Comparison of ENCODE assay signal across 1 cellular context in genomic region chr13:112587767-112588489, GRCh38.
TF ChIP-seq lines count a peak whose summit lies in the region.

Gene TUBGCP3 (minus strand): TSS chr13:112588153. CDS start chr13:112587980, 173 bp downstream.

TF ChIP-seq in GM12878, 131 proteins besides CTCF, POLR2A, EP300 and RAD21 (continued from another document and continues in another):
- no peak for TF ChIP-seq JUND (IDR thresholded peaks at IDR 0.05; ENCODE audit: low read depth, low read length)
- TF ChIP-seq TARDBP (IDR thresholded peaks at IDR 0.05; ENCODE audit: borderline replicate concordance): peak; percentile 79; the same call in 1 of the 2 replicates
- TF ChIP-seq CREB1 (IDR thresholded peaks at IDR 0.05; ENCODE audit: low read depth): 0 out of 2 replicates have a peak, but pooled peaks have one; percentile 5
- 0 out of 2 replicates have a peak, but pooled peaks have one; percentile 42 for TF ChIP-seq ZNF217 (IDR thresholded peaks at IDR 0.05)
- TF ChIP-seq PAX8 (IDR thresholded peaks at IDR 0.05): no peak
- TF ChIP-seq IRF4 (IDR thresholded peaks at IDR 0.05; ENCODE audit: low read depth, low read length): no peak; the same call in 1 of the 2 replicates
- no peak for TF ChIP-seq BMI1 (IDR thresholded peaks at IDR 0.05; ENCODE audit: borderline replicate concordance)
- peak in 1 of 2 experiments; percentile 79; a peak in 2 of 4 replicates for TF ChIP-seq SRF (IDR thresholded peaks at IDR 0.05; ENCODE audit: low read depth in 2 of 2, low read length in 2 of 2)
- TF ChIP-seq ZBED1 (IDR thresholded peaks at IDR 0.05; ENCODE audit: borderline replicate concordance): no peak
- TF ChIP-seq SUZ12 (IDR thresholded peaks at IDR 0.05; ENCODE audit: unreplicated experiment): no peak
- peak; percentile 76 for TF ChIP-seq RELB (IDR thresholded peaks at IDR 0.05; ENCODE audit: low read depth)
- TF ChIP-seq SIX5 (IDR thresholded peaks at IDR 0.05; ENCODE audit: low read depth, low read length, severe bottlenecking): peak; percentile 57
- no peak; the same call in 1 of the 2 replicates for TF ChIP-seq SIN3A (IDR thresholded peaks at IDR 0.05; ENCODE audit: low read depth, low read length)
- no peak for TF ChIP-seq ZNF274 (IDR thresholded peaks at IDR 0.05; ENCODE audit: insufficient read depth, insufficient read length)
- no peak for TF ChIP-seq PKNOX1 (IDR thresholded peaks at IDR 0.05)
- TF ChIP-seq NBN (IDR thresholded peaks at IDR 0.05): peak; percentile 23; the same call in 1 of the 2 replicates
- TF ChIP-seq ZNF207 (IDR thresholded peaks at IDR 0.05; ENCODE audit: borderline replicate concordance): no peak; the same call in 1 of the 2 replicates
- peak; percentile 85 for TF ChIP-seq LARP7 (IDR thresholded peaks at IDR 0.05)
- TF ChIP-seq ZNF384 (IDR thresholded peaks at IDR 0.05; ENCODE audit: borderline replicate concordance, low read depth, low read length): no peak
- TF ChIP-seq MEF2B (IDR thresholded peaks at IDR 0.05; ENCODE audit: partially characterized antibody, poor library complexity, severe bottlenecking): peak; percentile 53
- TF ChIP-seq E4F1 (IDR thresholded peaks at IDR 0.05; ENCODE audit: borderline replicate concordance, partially characterized antibody): no peak
- no peak for TF ChIP-seq RAD51 (IDR thresholded peaks at IDR 0.05)
- peak; percentile 79 for TF ChIP-seq MAX (IDR thresholded peaks at IDR 0.05; ENCODE audit: low read depth, low read length)
- no peak for TF ChIP-seq E2F8 (IDR thresholded peaks at IDR 0.05; ENCODE audit: low read depth, partially characterized antibody)
- peak; percentile 67; the same call in 1 of the 2 replicates for TF ChIP-seq SMAD5 (IDR thresholded peaks at IDR 0.05; ENCODE audit: low read depth)
- TF ChIP-seq HDAC2 (IDR thresholded peaks at IDR 0.05): no peak
- no peak for TF ChIP-seq CEBPZ (IDR thresholded peaks at IDR 0.05; ENCODE audit: low read depth, low read length)
- no peak for TF ChIP-seq HSF1 (IDR thresholded peaks at IDR 0.05; ENCODE audit: low read depth, low read length)
- 0 out of 2 replicates have a peak, but pooled peaks have one; percentile 21 for TF ChIP-seq ZBTB33 (IDR thresholded peaks at IDR 0.05)
- no peak for TF ChIP-seq NFYA (IDR thresholded peaks at IDR 0.05; ENCODE audit: borderline replicate concordance, low read depth, low read length)
- no peak; the same call in 1 of the 2 replicates for TF ChIP-seq RFX5 (IDR thresholded peaks at IDR 0.05; ENCODE audit: low read depth, low read length)
- no peak for TF ChIP-seq HDAC6 (IDR thresholded peaks at IDR 0.05; ENCODE audit: unreplicated experiment)
- TF ChIP-seq MTA3 (IDR thresholded peaks at IDR 0.05; ENCODE audit: borderline replicate concordance, low read length): no peak
- TF ChIP-seq ZZZ3 (IDR thresholded peaks at IDR 0.05; ENCODE audit: control insufficient read depth, insufficient read length, low read depth): no peak
- peak; percentile 75 for TF ChIP-seq RUNX3 (IDR thresholded peaks at IDR 0.05; ENCODE audit: low read length)
- no peak for TF ChIP-seq SUPT20H (IDR thresholded peaks at IDR 0.05; ENCODE audit: borderline replicate concordance, control insufficient read depth, low read depth, low read length)
- peak; percentile 97 for TF ChIP-seq YY1 (IDR thresholded peaks at IDR 0.05; ENCODE audit: low read depth, low read length)
- TF ChIP-seq KLF5 (IDR thresholded peaks at IDR 0.05; ENCODE audit: partially characterized antibody): no peak
- TF ChIP-seq CEBPB (IDR thresholded peaks at IDR 0.05; ENCODE audit: borderline replicate concordance in 1 of 2, low read depth in 2 of 2, low read length in 2 of 2): no peak
- TF ChIP-seq TBL1XR1 (IDR thresholded peaks at IDR 0.05; ENCODE audit: low read depth, low read length): peak; percentile 71
- no peak for TF ChIP-seq WRNIP1 (IDR thresholded peaks at IDR 0.05; ENCODE audit: borderline replicate concordance, low read depth, low read length)
- peak; percentile 96; the same call in 1 of the 2 replicates for TF ChIP-seq RB1 (IDR thresholded peaks at IDR 0.05; ENCODE audit: borderline replicate concordance)
- TF ChIP-seq ZNF592 (IDR thresholded peaks at IDR 0.05): 0 out of 2 replicates have a peak, but pooled peaks have one; percentile 63
- no peak for TF ChIP-seq MEF2A (IDR thresholded peaks at IDR 0.05; ENCODE audit: insufficient read depth, low read depth, low read length)
